In genomic region chr10:100979821-100980272, GRCh38 we compare ENCODE assay signal across 2 cellular contexts.
A peak's percentile ranks its signal among the peaks of the same experiment; 100 is the strongest.
TF ChIP-seq lines count a peak whose summit lies in the region.

No MANE protein-coding gene starts in this region.

TF ChIP-seq in HepG2, 621 proteins besides CTCF, POLR2A, EP300 and RAD21:
- TF ChIP-seq KAT8 (CRISPR knock-in tag; IDR thresholded peaks at IDR 0.05) = no peak
- TF ChIP-seq RBFOX2 (IDR thresholded peaks at IDR 0.05; ENCODE audit: low read depth, low read length) = peak; percentile 16; the same call in 1 of the 2 replicates
- no peak for TF ChIP-seq SP5 (CRISPR knock-in tag; IDR thresholded peaks at IDR 0.05; ENCODE audit: borderline replicate concordance, low read depth)
- no peak for TF ChIP-seq ZNF207 (IDR thresholded peaks at IDR 0.05; ENCODE audit: borderline replicate concordance)
- no peak for TF ChIP-seq MIER3 (CRISPR knock-in tag; IDR thresholded peaks at IDR 0.05; ENCODE audit: borderline replicate concordance)
- TF ChIP-seq E2F1 (CRISPR knock-in tag; IDR thresholded peaks at IDR 0.05) = no peak
- TF ChIP-seq ZNF292 (CRISPR knock-in tag; IDR thresholded peaks at IDR 0.05; ENCODE audit: borderline replicate concordance, low read depth) = no peak
- peak; percentile 80 for TF ChIP-seq AGO2 (optimal IDR thresholded peaks at IDR 0.05; ENCODE audit: low read depth, low read length)
- no peak for TF ChIP-seq DR1 (CRISPR knock-in tag; IDR thresholded peaks at IDR 0.05)
- no peak for TF ChIP-seq ZNF101 (CRISPR knock-in tag; IDR thresholded peaks at IDR 0.05; ENCODE audit: borderline replicate concordance, low read depth)

TF ChIP-seq in HEK293T, 16 proteins besides CTCF, POLR2A, EP300 and RAD21:
- TF ChIP-seq FOXA1 (IDR thresholded peaks at IDR 0.05) = no peak
- no peak for TF ChIP-seq SUZ12 (IDR thresholded peaks at IDR 0.05)
- TF ChIP-seq SP1 (IDR thresholded peaks at IDR 0.05) = no peak
- TF ChIP-seq CTBP1 (IDR thresholded peaks at IDR 0.05; ENCODE audit: borderline replicate concordance) = no peak
- no peak for TF ChIP-seq FOXK2 (IDR thresholded peaks at IDR 0.05)
- TF ChIP-seq PKNOX1 (IDR thresholded peaks at IDR 0.05) = no peak
- TF ChIP-seq NFRKB (IDR thresholded peaks at IDR 0.05) = no peak
